Comparison of ENCODE assay signal across 27 cellular contexts in genomic region chr7:142428094-142428493, GRCh38.
"Had no signal": no experiment of that assay in that cellular context is flagged by ENCODE, and none has a peak within 500 bp of the region (broad histone marks: within the 10 kb centered on the region; RNA-seq: fewer than 3 reads in every experiment).

No MANE protein-coding gene starts in this region.

- H3K4me3 Mint-ChIP-seq: naive thymus-derived CD4-positive, alpha-beta T cell; natural killer cell; nephron; neural progenitor cell; stimulated activated memory B cell treated with anti-CD40 and anti-IgM and Interleukin-4, amounts not matched to agents 10 μg/mL and 1 μg/mL and 100 μg/mL, for 72 hours; stimulated activated naive CD8-positive, alpha-beta T cell treated with anti-CD3 and anti-CD28 coated beads, Interleukin-15, Interleukin-2, amounts not matched to agents 100 ng/mL and 50 ng/mL, for 24 hours; type B pancreatic cell had no signal

- H3K4me1 Mint-ChIP-seq: natural killer cell; nephron; neural progenitor cell; stimulated activated memory B cell treated with anti-CD40 and anti-IgM and Interleukin-4, amounts not matched to agents 10 μg/mL and 1 μg/mL and 100 μg/mL, for 72 hours had no signal

- DNase-seq: naive thymus-derived CD4-positive, alpha-beta T cell; natural killer cell; occipital lobe; ovary; posterior cingulate gyrus; psoas muscle; right cardiac atrium; right lobe of liver; sigmoid colon; small intestine; stimulated activated CD4-positive, alpha-beta T cell treated with anti-CD3 and anti-CD28 coated beads, Interleukin-15, amount 100 ng/mL, for 24 hours; stimulated activated CD4-positive, alpha-beta T cell treated with anti-CD3 and anti-CD28 coated beads, Interleukin-2, amount 100 ng/mL, for 24 hours; stimulated activated CD4-positive, alpha-beta T cell treated with anti-CD3 and anti-CD28 coated beads, Interleukin-2, amount 100 ng/mL, for 48 hours; stimulated activated CD4-positive, alpha-beta T cell treated with anti-CD3 and anti-CD28 coated beads, Interleukin-4, amount 100 ng/mL, for 24 hours; stimulated activated naive CD4-positive, alpha-beta T cell; substantia nigra; testis; tibial artery; transverse colon; upper lobe of right lung; uterus had no signal

- H3K27me3 Mint-ChIP-seq: stimulated activated naive CD8-positive, alpha-beta T cell treated with anti-CD3 and anti-CD28 coated beads, Interleukin-15, Interleukin-2, amounts not matched to agents 100 ng/mL and 50 ng/mL, for 24 hours; type B pancreatic cell had no signal

- ATAC-seq: naive thymus-derived CD4-positive, alpha-beta T cell; natural killer cell; psoas muscle; right cardiac atrium; right lobe of liver; stimulated activated memory B cell treated with anti-CD40 and anti-IgM and Interleukin-4, amounts not matched to agents 10 μg/mL and 1 μg/mL and 100 μg/mL, for 72 hours; upper lobe of right lung had no signal

- H3K36me3 Mint-ChIP-seq: naive thymus-derived CD4-positive, alpha-beta T cell; natural killer cell; neural progenitor cell; stimulated activated memory B cell treated with anti-CD40 and anti-IgM and Interleukin-4, amounts not matched to agents 10 μg/mL and 1 μg/mL and 100 μg/mL, for 72 hours; type B pancreatic cell had no signal

- H3K27ac Mint-ChIP-seq: naive thymus-derived CD4-positive, alpha-beta T cell; natural killer cell; nephron; neural progenitor cell; progenitor cell of endocrine pancreas; stimulated activated memory B cell treated with anti-CD40 and anti-IgM and Interleukin-4, amounts not matched to agents 10 μg/mL and 1 μg/mL and 100 μg/mL, for 72 hours; stimulated activated naive CD8-positive, alpha-beta T cell treated with anti-CD3 and anti-CD28 coated beads, Interleukin-15, Interleukin-2, amounts not matched to agents 100 ng/mL and 50 ng/mL, for 24 hours; type B pancreatic cell had no signal

- H3K9me3 Mint-ChIP-seq: naive thymus-derived CD4-positive, alpha-beta T cell; natural killer cell; nephron; neural progenitor cell; stimulated activated memory B cell treated with anti-CD40 and anti-IgM and Interleukin-4, amounts not matched to agents 10 μg/mL and 1 μg/mL and 100 μg/mL, for 72 hours; stimulated activated naive CD8-positive, alpha-beta T cell treated with anti-CD3 and anti-CD28 coated beads, Interleukin-15, Interleukin-2, amounts not matched to agents 100 ng/mL and 50 ng/mL, for 24 hours; type B pancreatic cell had no signal
